8 cellular contexts compared by ENCODE assay signal in the genomic region with DNA sequence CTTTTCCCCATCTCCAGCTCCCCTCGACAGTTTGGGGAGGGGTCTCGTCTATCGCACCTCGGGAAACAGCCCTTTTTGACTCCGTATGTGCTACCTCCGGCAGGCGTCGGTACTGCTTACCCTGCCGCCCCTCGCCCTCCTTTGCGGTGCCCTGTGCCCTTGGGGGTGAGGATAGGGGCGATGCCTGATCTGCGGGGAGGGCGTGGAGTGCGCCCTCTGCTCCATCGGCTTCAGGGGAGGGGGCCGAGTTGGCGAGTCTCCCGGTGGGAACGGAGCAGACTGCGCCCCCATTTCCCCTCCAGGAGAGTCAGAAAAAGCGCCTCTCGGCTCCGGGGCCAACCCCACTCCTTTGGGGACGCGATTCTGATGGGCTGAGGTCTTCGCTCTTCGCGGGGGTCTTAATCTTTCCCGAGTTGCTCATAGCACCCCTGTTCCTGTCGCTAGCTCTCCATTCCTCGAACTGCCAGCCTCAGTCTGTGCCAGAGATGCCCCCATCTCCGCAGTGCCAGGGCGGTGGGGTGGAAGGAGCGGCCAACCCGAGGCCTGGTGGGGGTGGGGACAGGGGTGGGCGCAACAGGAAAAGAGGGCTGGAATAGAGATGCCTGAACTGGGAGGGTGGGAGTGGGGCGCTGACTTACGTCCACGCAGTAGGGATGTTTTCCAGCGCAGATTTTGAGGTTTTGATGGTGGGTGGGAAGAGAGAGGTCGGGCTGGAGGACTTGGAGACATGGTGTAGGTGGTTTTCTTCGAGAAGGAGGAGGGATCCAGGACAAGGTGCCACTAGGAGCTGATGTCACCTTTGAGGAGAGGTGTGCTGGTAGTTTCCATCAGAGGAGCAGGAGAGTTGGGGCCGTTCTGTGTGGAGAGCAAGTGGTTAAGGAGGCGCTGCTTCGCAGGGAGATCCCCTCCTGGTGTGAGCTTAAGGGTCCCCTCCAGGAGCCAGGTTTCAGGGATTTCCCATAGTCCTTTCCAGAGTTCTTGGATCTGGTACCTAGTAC. TPM values are rescaled to one million over a fixed set of nuclear protein-coding genes. Genes with fewer than 3 reads are reported as not detected.
DNase-seq lines count a peak whose midpoint lies in the region; ATAC-seq, FAIRE-seq and TF ChIP-seq lines count a peak whose summit lies in the region.

No MANE protein-coding gene starts in this region.

- no peak for TF ChIP-seq EP300 in sigmoid colon (IDR thresholded peaks at IDR 0.05)

- POLR2A ChIA-PET in HEK293T (lab: Yijun Ruan, JAX), result interaction anchor here (0.7 to 1.6 kb wide), 6 partner anchors 10 to 101 kb away, joined by 3 to 7 read pairs (median 4); a partner anchor contains a TSS

- no peak for TF ChIP-seq POLR2A in heart left ventricle (IDR thresholded peaks at IDR 0.05)
- no peak for TF ChIP-seq POLR2A in sigmoid colon (IDR thresholded peaks at IDR 0.05)

- DNase-seq in D721Med (ENCODE audit: insufficient read length, low spot score) (peak; percentile 31), HEK293T (ENCODE audit: extremely low spot score) (peak; percentile 9), heart left ventricle (peak in 1 of 5 donors; percentile 61), sigmoid colon (no peak), UCSD-AML1 (lab: John Stamatoyannopoulos, UW; ENCODE audit: unreplicated experiment) (no peak), Ammon's horn (ENCODE audit: low spot score) (no peak), DMS153 treated with DMSO at 0.1 percent for 48 hours (lab: John Stamatoyannopoulos, UW; ENCODE audit: unreplicated experiment) (no peak)

- 6 to 14% (median 9%) methylated on average over 36 to 46 of the region's 46 CpGs for WGBS in heart left ventricle, 4 donors
- WGBS in sigmoid colon, 2 donors, result 11% methylated on average over 46 of the region's 46 CpGs

- intact Hi-C loops in heart left ventricle (cut with DNase I) (loop anchor here in 1 of 10 donors (2.0 kb wide), 1 partner anchor 20 kb away; a partner anchor contains a TSS), sigmoid colon (cut with DNase I) (loop anchor here (5.0 kb wide), 1 partner anchor 65 kb away; no protein-coding TSS in a partner anchor)

- H3K27me3 ChIP-seq in heart left ventricle (peaks cover 0 to 8% (median 0%) of the 10 kb centered on the region in 9 donors), sigmoid colon (peaks cover 0 to 3% (median 0%) of the 10 kb centered on the region in 3 donors)

- ATAC-seq in heart left ventricle, result peak in 2 of 4 donors; percentile 19 to 20

- no peak for FAIRE-seq in D721Med (lab: Jason Lieb, UNC)

- H3K4me3 ChIP-seq in WI38 (ENCODE audit: low read depth, low read length) (peak overlapping the region; percentile 79), heart left ventricle (peak overlapping the region; percentile 49 to 83 (median 68)), sigmoid colon (peak overlapping the region; percentile 34 to 61 (median 50))

- TF ChIP-seq CTCF in D721Med (IDR thresholded peaks at IDR 0.05; ENCODE audit: insufficient read depth, missing control alignments) (no peak), WI38 (IDR thresholded peaks at IDR 0.05; ENCODE audit: low read depth, low read length) (no peak), heart left ventricle (IDR thresholded peaks at IDR 0.05) (peak in 1 of 12 donors; percentile 1), sigmoid colon (IDR thresholded peaks at IDR 0.05) (no peak)

- H3K4me1 ChIP-seq in heart left ventricle, result peaks cover 0 to 46% (median 19%) of the 10 kb centered on the region in 12 donors
- peaks cover 0 to 31% (median 18%) of the 10 kb centered on the region in 4 donors for H3K4me1 ChIP-seq in sigmoid colon

- H3K9me3 ChIP-seq in heart left ventricle (no peaks in the 10 kb centered on the region), sigmoid colon (no peaks in the 10 kb centered on the region)

- H3K27ac ChIP-seq in heart left ventricle (peak overlapping the region in 11 of 12 donors; percentile 39 to 91 (median 67)), sigmoid colon (peak overlapping the region in 3 of 4 donors; percentile 54 to 75 (median 68))

- CTCF ChIA-PET in HEK293T (lab: Yijun Ruan, JAX), result interaction anchor here (2.2 to 3.3 kb wide), 2 partner anchors 13 to 240 kb away, joined by 10 to 25 read pairs; no protein-coding TSS in a partner anchor

- H3K36me3 ChIP-seq in heart left ventricle (peaks cover 0 to 27% (median 23%) of the 10 kb centered on the region in 9 donors), sigmoid colon (peaks cover 3 to 23% (median 6%) of the 10 kb centered on the region in 4 donors)

TF ChIP-seq in HEK293T, 16 proteins besides CTCF, POLR2A, EP300 and RAD21:
- no peak for TF ChIP-seq L3MBTL2 (conservative IDR thresholded peaks at IDR 0.05)
- no peak for TF ChIP-seq ELF4 (IDR thresholded peaks at IDR 0.05)
- no peak for TF ChIP-seq HDGF (IDR thresholded peaks at IDR 0.05; ENCODE audit: borderline replicate concordance)
- no peak for TF ChIP-seq TARDBP (IDR thresholded peaks at IDR 0.05)
- no peak for TF ChIP-seq FOXM1 (IDR thresholded peaks at IDR 0.05; ENCODE audit: borderline replicate concordance)

RNA-seq across cellular contexts. Expression of a gene that starts 0.7 kb away (rescaled TPM):
- total RNA-seq in heart left ventricle (10 to 100 TPM; 15.4 to 50.3 (median 36.9) TPM), sigmoid colon (10 to 100 TPM in 1 of 4 donors, 1 to 10 TPM in 3; 1.1 to 15.0 (median 2.8) TPM)
- polyA plus RNA-seq in heart left ventricle (10 to 100 TPM; 11.2 to 35.5 TPM), sigmoid colon (under 1 TPM in 1 of 3 donors, not detected in 2; 0.52 TPM)

RNA-seq across cellular contexts. Expression of a gene that starts 19.8 kb away (rescaled TPM):
- total RNA-seq in heart left ventricle, result 10 to 100 TPM; 20.0 to 34.8 (median 29.9) TPM
- polyA plus RNA-seq in heart left ventricle, result 10 to 100 TPM in 1 of 2 donors, 1 to 10 TPM in 1; 9.5 to 45.7 TPM
- total RNA-seq in sigmoid colon, result 10 to 100 TPM; 71.7 to 99.4 (median 88.2) TPM
- 100 to 1,000 TPM in 1 of 3 donors, 10 to 100 TPM in 2; 72.5 to 108 (median 77.5) TPM for polyA plus RNA-seq in sigmoid colon

RNA-seq across cellular contexts. Expression of a gene that starts 58.8 kb away (rescaled TPM):
- total RNA-seq in heart left ventricle, result not detected
- not detected for polyA plus RNA-seq in heart left ventricle
- not detected for total RNA-seq in sigmoid colon
- not detected for polyA plus RNA-seq in sigmoid colon

RNA-seq across cellular contexts. Expression of a gene that starts 59.9 kb away (rescaled TPM):
- total RNA-seq in heart left ventricle (100 to 1,000 TPM; 146 to 274 (median 190) TPM), sigmoid colon (10 to 100 TPM; 24.6 to 45.3 (median 36.2) TPM)
- polyA plus RNA-seq in heart left ventricle (100 to 1,000 TPM; 128 to 286 TPM), sigmoid colon (10 to 100 TPM in 1 of 3 donors, 1 to 10 TPM in 2; 8.6 to 27.1 (median 9.6) TPM)

Comparison
In these comparisons a context has a peak if more than half of its experiments do, and no peak if none do; other contexts are left out.
1. DNase-seq: peak in D721Med (single experiment) and HEK293T (single experiment); none in sigmoid colon (single experiment), UCSD-AML1 (single experiment), Ammon's horn (single experiment) and DMS153 treated with DMSO at 0.1 percent for 48 hours (single experiment).
2. Peak in every context shown above with its lines, with median percentiles within 50 percentile points of each other: H3K4me3 ChIP-seq.